Comparison of ENCODE assay signal across 27 cellular contexts in genomic region chr10:49735848-49736563, GRCh38. TPM values are rescaled to one million over a fixed set of nuclear protein-coding genes. Genes with fewer than 3 reads are reported as not detected.
"Had no signal": no experiment of that assay in that cellular context is flagged by ENCODE, and none has a peak within 500 bp of the region (broad histone marks: within the 10 kb centered on the region; RNA-seq: fewer than 3 reads in every experiment).

No MANE protein-coding gene starts in this region.

- H3K27ac ChIP-seq: heart left ventricle, neural progenitor cell, pancreas, right lobe of liver, thoracic aorta, transverse colon had no signal

- H3K27ac Mint-ChIP-seq: endodermal cell; mesothelial cell of epicardium; natural killer cell treated with Interleukin-12 subunit alpha and Interleukin-12 subunit beta and Interleukin-15 and Interleukin-18, amount 100 ng/mL, for 72 hours; neural progenitor cell; progenitor cell of endocrine pancreas; stimulated activated memory B cell treated with anti-CD40 and anti-IgM and Interleukin-4, amounts not matched to agents 10 μg/mL and 1 μg/mL and 100 μg/mL, for 72 hours had no signal

- H3K36me3 Mint-ChIP-seq: mesothelial cell of epicardium; natural killer cell treated with Interleukin-12 subunit alpha and Interleukin-12 subunit beta and Interleukin-15 and Interleukin-18, amount 100 ng/mL, for 72 hours; stimulated activated memory B cell treated with anti-CD40 and anti-IgM and Interleukin-4, amounts not matched to agents 10 μg/mL and 1 μg/mL and 100 μg/mL, for 72 hours had no signal

- H3K36me3 ChIP-seq: heart left ventricle, neural progenitor cell, pancreas, thoracic aorta, transverse colon had no signal

- H3K27me3 Mint-ChIP-seq: natural killer cell treated with Interleukin-12 subunit alpha and Interleukin-12 subunit beta and Interleukin-15 and Interleukin-18, amount 100 ng/mL, for 72 hours; progenitor cell of endocrine pancreas; stimulated activated memory B cell treated with anti-CD40 and anti-IgM and Interleukin-4, amounts not matched to agents 10 μg/mL and 1 μg/mL and 100 μg/mL, for 72 hours; stimulated activated naive CD8-positive, alpha-beta T cell treated with anti-CD3 and anti-CD28 coated beads, Interleukin-15, amount 100 ng/mL, for 72 hours had no signal

- H3K9me3 Mint-ChIP-seq: endodermal cell; mesothelial cell of epicardium; natural killer cell treated with Interleukin-12 subunit alpha and Interleukin-12 subunit beta and Interleukin-15 and Interleukin-18, amount 100 ng/mL, for 72 hours; neural progenitor cell; stimulated activated memory B cell treated with anti-CD40 and anti-IgM and Interleukin-4, amounts not matched to agents 10 μg/mL and 1 μg/mL and 100 μg/mL, for 72 hours; stimulated activated naive CD8-positive, alpha-beta T cell treated with anti-CD3 and anti-CD28 coated beads, Interleukin-15, amount 100 ng/mL, for 72 hours had no signal

- H3K4me1 Mint-ChIP-seq: endodermal cell; mesothelial cell of epicardium; neural progenitor cell; stimulated activated memory B cell treated with anti-CD40 and anti-IgM and Interleukin-4, amounts not matched to agents 10 μg/mL and 1 μg/mL and 100 μg/mL, for 72 hours; stimulated activated naive CD8-positive, alpha-beta T cell treated with anti-CD3 and anti-CD28 coated beads, Interleukin-15, amount 100 ng/mL, for 72 hours had no signal

- FAIRE-seq: colon, frontal cortex, islet of Langerhans, pancreas had no signal

- H3K9me3 ChIP-seq: heart left ventricle, pancreas, right lobe of liver, thoracic aorta, transverse colon had no signal

- H3K4me3 Mint-ChIP-seq: endodermal cell; mesothelial cell of epicardium; natural killer cell treated with Interleukin-12 subunit alpha and Interleukin-12 subunit beta and Interleukin-15 and Interleukin-18, amount 100 ng/mL, for 72 hours; neural progenitor cell; stimulated activated memory B cell treated with anti-CD40 and anti-IgM and Interleukin-4, amounts not matched to agents 10 μg/mL and 1 μg/mL and 100 μg/mL, for 72 hours; stimulated activated naive CD8-positive, alpha-beta T cell treated with anti-CD3 and anti-CD28 coated beads, Interleukin-15, amount 100 ng/mL, for 72 hours had no signal

- H3K27me3 ChIP-seq: heart left ventricle, neural progenitor cell, pancreas, right lobe of liver, transverse colon had no signal

- DNase-seq: cerebellar nuclear complex; effector CD4-positive, alpha-beta T cell; heart left ventricle; hypothalamus; kidney glomerular epithelial cell; nucleus accumbens; pancreas; right lobe of liver; stimulated activated CD4-positive, alpha-beta T cell treated with anti-CD3 and anti-CD28 coated beads, Interleukin-4, amount 100 ng/mL, for 24 hours; stimulated activated naive CD8-positive, alpha-beta T cell treated with anti-CD3 and anti-CD28 coated beads, Interleukin-15, amount 100 ng/mL, for 72 hours; substantia nigra; transverse colon had no signal

- H3K4me3 ChIP-seq: heart left ventricle, neural progenitor cell, pancreas, right lobe of liver, thoracic aorta, transverse colon had no signal

- H3K4me1 ChIP-seq: heart left ventricle, neural progenitor cell, pancreas, right lobe of liver, transverse colon had no signal

- ATAC-seq: heart left ventricle; natural killer cell treated with Interleukin-12 subunit alpha and Interleukin-12 subunit beta and Interleukin-15 and Interleukin-18, amount 100 ng/mL, for 72 hours; pancreas; stimulated activated memory B cell treated with anti-CD40 and anti-IgM and Interleukin-4, amounts not matched to agents 10 μg/mL and 1 μg/mL and 100 μg/mL, for 72 hours; stimulated activated naive CD8-positive, alpha-beta T cell treated with anti-CD3 and anti-CD28 coated beads, Interleukin-15, amount 100 ng/mL, for 72 hours had no signal

RNA-seq across cellular contexts. Expression of gene OGDHL, which starts 26.1 kb away (rescaled TPM):
- total RNA-seq: natural killer cell treated with Interleukin-12 subunit alpha and Interleukin-12 subunit beta and Interleukin-15 and Interleukin-18, amount 100 ng/mL, for 72 hours; thoracic aorta had no signal

RNA-seq across cellular contexts. Expression of gene C10orf53, which starts 56.6 kb away (rescaled TPM):
- total RNA-seq: dermis microvascular lymphatic vessel endothelial cell; endodermal cell; fibroblast of lung; frontal cortex; glomerular endothelial cell; heart left ventricle; liver; mesothelial cell of epicardium; natural killer cell treated with Interleukin-12 subunit alpha and Interleukin-12 subunit beta and Interleukin-15 and Interleukin-18, amount 100 ng/mL, for 72 hours; pancreas; progenitor cell of endocrine pancreas; right lobe of liver; thoracic aorta; transverse colon; ureter had no signal
